ENCODE assay signal across 1 cellular context in the genomic region with DNA sequence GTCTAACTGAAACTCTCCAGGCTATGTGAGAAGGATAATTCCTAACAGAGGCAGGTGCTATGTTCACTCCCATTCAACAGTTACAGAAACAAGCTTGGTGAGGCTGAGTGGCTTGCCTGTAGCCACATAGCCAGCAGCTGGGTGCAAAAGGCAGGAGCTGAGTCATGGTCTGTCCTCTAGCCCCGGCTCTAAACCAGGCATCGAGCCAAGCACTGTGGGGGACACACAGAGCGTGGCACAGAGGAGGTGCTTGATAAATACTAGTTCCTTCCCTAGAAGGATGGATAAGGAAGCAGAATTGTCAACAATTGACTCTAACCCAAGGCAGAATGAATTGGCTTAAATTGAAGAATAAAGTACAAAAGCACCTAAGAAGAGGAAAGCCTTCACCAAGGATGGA.
TF ChIP-seq lines count a peak whose summit lies in the region.

No MANE protein-coding gene starts in this region.

TF ChIP-seq in A549, 52 proteins besides CTCF, POLR2A, EP300 and RAD21 (continued from another document):
- TF ChIP-seq, protein P1, sequence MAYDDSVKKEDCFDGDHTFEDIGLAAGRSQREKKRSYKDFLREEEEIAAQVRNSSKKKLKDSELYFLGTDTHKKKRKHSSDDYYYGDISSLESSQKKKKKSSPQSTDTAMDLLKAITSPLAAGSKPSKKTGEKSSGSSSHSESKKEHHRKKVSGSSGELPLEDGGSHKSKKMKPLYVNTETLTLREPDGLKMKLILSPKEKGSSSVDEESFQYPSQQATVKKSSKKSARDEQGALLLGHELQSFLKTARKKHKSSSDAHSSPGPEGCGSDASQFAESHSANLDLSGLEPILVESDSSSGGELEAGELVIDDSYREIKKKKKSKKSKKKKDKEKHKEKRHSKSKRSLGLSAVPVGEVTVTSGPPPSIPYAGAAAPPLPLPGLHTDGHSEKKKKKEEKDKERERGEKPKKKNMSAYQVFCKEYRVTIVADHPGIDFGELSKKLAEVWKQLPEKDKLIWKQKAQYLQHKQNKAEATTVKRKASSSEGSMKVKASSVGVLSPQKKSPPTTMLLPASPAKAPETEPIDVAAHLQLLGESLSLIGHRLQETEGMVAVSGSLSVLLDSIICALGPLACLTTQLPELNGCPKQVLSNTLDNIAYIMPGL (CRISPR knock-in tag; IDR thresholded peaks at IDR 0.05; ENCODE audit: borderline replicate concordance), result no peak
- TF ChIP-seq, protein P2, sequence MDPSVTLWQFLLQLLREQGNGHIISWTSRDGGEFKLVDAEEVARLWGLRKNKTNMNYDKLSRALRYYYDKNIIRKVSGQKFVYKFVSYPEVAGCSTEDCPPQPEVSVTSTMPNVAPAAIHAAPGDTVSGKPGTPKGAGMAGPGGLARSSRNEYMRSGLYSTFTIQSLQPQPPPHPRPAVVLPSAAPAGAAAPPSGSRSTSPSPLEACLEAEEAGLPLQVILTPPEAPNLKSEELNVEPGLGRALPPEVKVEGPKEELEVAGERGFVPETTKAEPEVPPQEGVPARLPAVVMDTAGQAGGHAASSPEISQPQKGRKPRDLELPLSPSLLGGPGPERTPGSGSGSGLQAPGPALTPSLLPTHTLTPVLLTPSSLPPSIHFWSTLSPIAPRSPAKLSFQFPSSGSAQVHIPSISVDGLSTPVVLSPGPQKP (IDR thresholded peaks at IDR 0.05; ENCODE audit: low read depth, low read length), result no peak
- no peak for TF ChIP-seq EHF (CRISPR knock-in tag; IDR thresholded peaks at IDR 0.05)
